Comparison of ENCODE assay signal across 9 cellular contexts in the genomic region with DNA sequence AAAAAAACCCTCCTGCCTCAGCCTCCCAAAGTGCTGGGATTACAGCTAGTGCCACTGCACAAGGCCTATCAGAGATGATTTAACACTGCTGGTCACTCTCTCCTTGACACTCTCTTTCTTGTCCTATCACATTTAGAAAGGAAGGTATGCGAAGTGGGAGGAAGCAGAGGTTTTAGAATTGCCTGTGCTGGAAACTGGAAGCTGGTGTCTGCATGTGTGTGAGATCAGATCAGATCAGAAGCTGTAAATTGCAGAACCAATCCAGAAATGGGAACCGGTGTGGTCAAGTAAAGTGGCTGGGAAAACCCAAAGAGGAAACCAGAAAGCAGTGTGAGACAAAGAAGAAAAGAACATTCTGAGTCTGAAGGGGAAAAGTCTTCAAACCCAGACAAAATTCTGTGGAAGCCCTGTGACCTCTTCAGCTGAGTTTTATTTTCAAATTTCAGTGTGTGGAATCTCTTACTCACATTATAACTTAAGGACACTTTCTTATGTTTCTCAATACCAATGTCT. TPM values are rescaled to one million over a fixed set of nuclear protein-coding genes. Genes with fewer than 3 reads are reported as not detected.
DNase-seq lines count a peak whose midpoint lies in the region; ATAC-seq and TF ChIP-seq lines count a peak whose summit lies in the region.
"Had no signal": no experiment of that assay in that cellular context is flagged by ENCODE, and none has a peak within 500 bp of the region (broad histone marks: within the 10 kb centered on the region; RNA-seq: fewer than 3 reads in every experiment).

No MANE protein-coding gene starts in this region.

- no peak overlapping the region for H3K9ac ChIP-seq in parathyroid adenoma

- H3K79me2 ChIP-seq in parathyroid adenoma = no peaks in the 10 kb centered on the region

- H3K4me1 ChIP-seq in parathyroid adenoma = no peaks in the 10 kb centered on the region
- no peaks in the 10 kb centered on the region for H3K4me1 ChIP-seq in breast epithelium

- H3K36me3 ChIP-seq in parathyroid adenoma (ENCODE audit: control insufficient read depth, insufficient read depth, low read length) (no peaks in the 10 kb centered on the region), MG63 (no peaks in the 10 kb centered on the region), breast epithelium (no peaks in the 10 kb centered on the region)

- H3K27me3 ChIP-seq in parathyroid adenoma (ENCODE audit: control insufficient read depth, insufficient read depth, low read length) (no peaks in the 10 kb centered on the region), MG63 (no peaks in the 10 kb centered on the region), breast epithelium (peaks cover 0 to 5% of the 10 kb centered on the region in 2 donors)

- TF ChIP-seq POLR2A in breast epithelium (IDR thresholded peaks at IDR 0.05) = no peak

- intact Hi-C loops in breast epithelium (cut with DNase I; ENCODE audit: low total_unique reads) = no loop called here

- H3K9me3 ChIP-seq in parathyroid adenoma (ENCODE audit: control insufficient read depth, low read length) (no peaks in the 10 kb centered on the region), MG63 (no peaks in the 10 kb centered on the region), breast epithelium (no peaks in the 10 kb centered on the region)

- peak; percentile 73 for ATAC-seq in HG02885 (IDR thresholded peaks at IDR 0.05; ENCODE audit: poor library complexity, unreplicated experiment)

- H3K4me2 ChIP-seq in parathyroid adenoma (ENCODE audit: low read length) = no peak overlapping the region

- peak overlapping the region; percentile 35 for H2AFZ ChIP-seq in parathyroid adenoma

- peak; percentile 33 for DNase-seq in activated T-cell treated with anti-CD3 and anti-CD28 coated beads for 24 hours (ENCODE audit: low read depth)
- DNase-seq in activated T-cell treated with anti-CD3 and anti-CD28 coated beads, Interleukin-2, amount 50 U/mL, for 1 hour = no peak
- peak; percentile 80 for DNase-seq in SKM-1 treated with dmso at 0.1 percent for 144 hours (lab: John Stamatoyannopoulos, UW; ENCODE audit: unreplicated experiment)
- DNase-seq in ureter (ENCODE audit: low spot score) = no peak
- no peak for DNase-seq in MG63
- DNase-seq in breast epithelium (ENCODE audit: low spot score in 2 of 2) = no peak

- H3K4me3 ChIP-seq in parathyroid adenoma (ENCODE audit: low read depth, low read length) (no peak overlapping the region), MG63 (no peak overlapping the region), breast epithelium (no peak overlapping the region)

- TF ChIP-seq CTCF in parathyroid adenoma (IDR thresholded peaks at IDR 0.05) (no peak), breast epithelium (IDR thresholded peaks at IDR 0.05) (no peak)

- H3K27ac ChIP-seq in parathyroid adenoma (no peak overlapping the region), breast epithelium (no peak overlapping the region)
- H3K27ac ChIP-seq: epithelial cell of prostate had no signal

RNA-seq across cellular contexts. Expression of a gene that starts 2.8 kb away (rescaled TPM):
- total RNA-seq in ureter (not detected), breast epithelium (1 to 10 TPM in 2 of 3 donors, not detected in 1; 1.3 to 2.6 TPM)
- total RNA-seq in MG63 (2014; rRNA removed; shearing (Covaris generic); ENCODE audit: low replicate concordance) = not detected in 2 replicates

RNA-seq across cellular contexts. Expression of a gene that starts 15.7 kb away (rescaled TPM):
- 75.6 TPM for total RNA-seq in ureter
- 22.1 and 38.1 TPM in 2 replicates for total RNA-seq in MG63 (2014; rRNA removed; shearing (Covaris generic); ENCODE audit: low replicate concordance)
- total RNA-seq in breast epithelium = 10 to 100 TPM; 72.8 to 97.2 (median 82.9) TPM

Comparison
In these comparisons a context has a peak if more than half of its experiments do, and no peak if none do; other contexts are left out.
1. DNase-seq: peak in activated T-cell treated with anti-CD3 and anti-CD28 coated beads for 24 hours (single experiment) and SKM-1 treated with dmso at 0.1 percent for 144 hours (single experiment); none in activated T-cell treated with anti-CD3 and anti-CD28 coated beads, Interleukin-2, amount 50 U/mL, for 1 hour (single experiment), ureter (single experiment), MG63 (single experiment) and breast epithelium (0 of 2).